In the genomic region with DNA sequence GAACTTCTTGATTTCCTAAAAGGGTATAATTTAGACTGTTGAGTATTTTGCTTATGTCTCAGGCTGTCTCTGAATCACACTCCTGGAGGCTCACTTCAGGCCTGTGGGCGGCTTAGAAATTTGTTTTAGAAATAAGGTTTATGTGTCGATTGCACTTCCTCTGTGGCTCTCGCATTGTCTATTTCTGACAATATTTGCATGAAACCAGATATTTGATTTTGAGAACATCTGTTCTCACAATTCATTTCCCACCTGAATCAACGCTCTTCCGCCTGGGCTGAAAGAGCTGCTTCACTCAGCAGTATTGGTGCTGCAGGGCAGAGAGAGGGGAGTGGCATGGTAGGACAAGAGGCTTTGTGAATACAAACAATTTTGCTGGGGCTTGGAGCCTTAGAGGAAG, we compare ENCODE assay signal across 13 cellular contexts.
A peak's percentile ranks its signal among the peaks of the same experiment; 100 is the strongest.
DNase-seq lines count a peak whose midpoint lies in the region; ATAC-seq and TF ChIP-seq lines count a peak whose summit lies in the region.
"Had no signal": no experiment of that assay in that cellular context is flagged by ENCODE, and none has a peak within 500 bp of the region (broad histone marks: within the 10 kb centered on the region; RNA-seq: fewer than 3 reads in every experiment).

No MANE protein-coding gene starts in this region.

- TF ChIP-seq CTCF in right lobe of liver (IDR thresholded peaks at IDR 0.05) = no peak
- no peak for TF ChIP-seq CTCF in esophagus squamous epithelium (IDR thresholded peaks at IDR 0.05)

- TF ChIP-seq POLR2A in right lobe of liver (IDR thresholded peaks at IDR 0.05) (no peak), esophagus squamous epithelium (IDR thresholded peaks at IDR 0.05) (no peak)

- ATAC-seq in GM18499 (IDR thresholded peaks at IDR 0.05; ENCODE audit: insufficient read depth, unreplicated experiment) (peak; percentile 93), GM19467 (IDR thresholded peaks at IDR 0.05; ENCODE audit: unreplicated experiment) (peak; percentile 92), HG02943 (IDR thresholded peaks at IDR 0.05; ENCODE audit: low read depth, unreplicated experiment) (peak; percentile 82), right lobe of liver (no peak)
- ATAC-seq: Panc1 had no signal

- no peaks in the 10 kb centered on the region for H3K36me3 Mint-ChIP-seq in activated naive CD8-positive, alpha-beta T cell treated with anti-CD3 and anti-CD28 coated beads for 36 hours

- H3K9me3 ChIP-seq in Karpas-422 (ENCODE audit: low read length) (peaks cover 6% of the 10 kb centered on the region; the same call in 1 of the 2 replicates), right lobe of liver (peaks cover 0 to 4% (median 0%) of the 10 kb centered on the region in 4 donors), esophagus squamous epithelium (peaks cover 0 to 18% (median 0%) of the 10 kb centered on the region in 3 donors)

- H3K4me2 ChIP-seq in Karpas-422 (ENCODE audit: low read depth, low read length, poor library complexity, severe bottlenecking) = peak overlapping the region; percentile 52
- H3K4me2 ChIP-seq: BLaER1 had no signal

- peaks cover 11% of the 10 kb centered on the region for H3K27me3 Mint-ChIP-seq in activated naive CD8-positive, alpha-beta T cell treated with anti-CD3 and anti-CD28 coated beads for 36 hours

- H3K9ac ChIP-seq in Karpas-422 (ENCODE audit: low read length) = no peak overlapping the region
- H3K9ac ChIP-seq: BLaER1 had no signal

- peaks cover 24% of the 10 kb centered on the region for H3K9me3 Mint-ChIP-seq in activated naive CD8-positive, alpha-beta T cell treated with anti-CD3 and anti-CD28 coated beads for 36 hours

- H3K27ac ChIP-seq in Karpas-422 (ENCODE audit: low read length) (no peak overlapping the region), right lobe of liver (no peak overlapping the region), esophagus squamous epithelium (no peak overlapping the region)
- H3K27ac ChIP-seq: BLaER1 had no signal

- H3K27ac Mint-ChIP-seq in activated naive CD8-positive, alpha-beta T cell treated with anti-CD3 and anti-CD28 coated beads for 36 hours = no peak overlapping the region

- H4K20me1 ChIP-seq in Karpas-422 (ENCODE audit: insufficient read depth, low read depth, low read length) = no peaks in the 10 kb centered on the region
- H4K20me1 ChIP-seq: BLaER1 had no signal

- H3K9me2 ChIP-seq in Karpas-422 (replicated peaks; ENCODE audit: insufficient read depth, low read length) = no peaks in the 10 kb centered on the region

- WGBS in right lobe of liver (ENCODE audit: insufficient coverage, low coverage, low lambda C conversion rate, missing lambda C conversion rate) = 84% methylated on average over 5 of the region's 5 CpGs
- 71% methylated on average over 5 of the region's 5 CpGs for WGBS in esophagus squamous epithelium, 2 donors

- H3K27me3 ChIP-seq in Karpas-422 (ENCODE audit: low read length) (no peaks in the 10 kb centered on the region; the same call in 1 of the 2 replicates), right lobe of liver (no peaks in the 10 kb centered on the region), esophagus squamous epithelium (no peaks in the 10 kb centered on the region)
- H3K27me3 ChIP-seq: BLaER1 had no signal

- no peaks in the 10 kb centered on the region for H3K4me1 Mint-ChIP-seq in activated naive CD8-positive, alpha-beta T cell treated with anti-CD3 and anti-CD28 coated beads for 36 hours

- intact Hi-C loops in right lobe of liver (cut with DNase I) = no loop called here
- intact Hi-C loops in esophagus squamous epithelium (cut with DNase I) = no loop called here

- DNase-seq in Karpas-422 (peak; percentile 92), CD1c-positive myeloid dendritic cell (ENCODE audit: extremely low spot score) (no peak), right lobe of liver (no peak), esophagus squamous epithelium (lab: John Stamatoyannopoulos, UW) (no peak)
- no peak for DNase-seq in activated naive CD8-positive, alpha-beta T cell treated with anti-CD3 and anti-CD28 coated beads for 36 hours
- DNase-seq: activated gamma-delta T cell treated with Interleukin-2 at 50 U/mL for 16 hours, foreskin melanocyte, NCI-H1092 treated with DMSO at 0.1 percent for 48 hours had no signal

- H2AFZ ChIP-seq in Karpas-422 (ENCODE audit: low read length) = no peak overlapping the region

- H3K4me3 Mint-ChIP-seq in activated naive CD8-positive, alpha-beta T cell treated with anti-CD3 and anti-CD28 coated beads for 36 hours = no peak overlapping the region

- no peak overlapping the region for H3K4me3 ChIP-seq in Karpas-422 (ENCODE audit: low read length)
- H3K4me3 ChIP-seq in right lobe of liver = no peak overlapping the region
- H3K4me3 ChIP-seq in esophagus squamous epithelium = no peak overlapping the region
- H3K4me3 ChIP-seq: BLaER1 had no signal

- no peaks in the 10 kb centered on the region for H3K79me2 ChIP-seq in Karpas-422 (ENCODE audit: low read length)

- H3K4me1 ChIP-seq in Karpas-422 (ENCODE audit: low read length) (peaks cover 42% of the 10 kb centered on the region), right lobe of liver (no peaks in the 10 kb centered on the region), esophagus squamous epithelium (no peaks in the 10 kb centered on the region)
- H3K4me1 ChIP-seq: BLaER1 had no signal

- H3K36me3 ChIP-seq in Karpas-422 (ENCODE audit: insufficient read depth, low read length) = no peaks in the 10 kb centered on the region
- no peaks in the 10 kb centered on the region for H3K36me3 ChIP-seq in right lobe of liver
- H3K36me3 ChIP-seq in esophagus squamous epithelium = no peaks in the 10 kb centered on the region
- H3K36me3 ChIP-seq: BLaER1 had no signal

Comparison
In these comparisons a context has a peak if more than half of its experiments do, and no peak if none do; other contexts are left out.
1. ATAC-seq: peak in GM18499 (single experiment), GM19467 (single experiment) and HG02943 (single experiment); none in right lobe of liver (0 of 4).